12 cellular contexts compared by ENCODE assay signal in the genomic region with DNA sequence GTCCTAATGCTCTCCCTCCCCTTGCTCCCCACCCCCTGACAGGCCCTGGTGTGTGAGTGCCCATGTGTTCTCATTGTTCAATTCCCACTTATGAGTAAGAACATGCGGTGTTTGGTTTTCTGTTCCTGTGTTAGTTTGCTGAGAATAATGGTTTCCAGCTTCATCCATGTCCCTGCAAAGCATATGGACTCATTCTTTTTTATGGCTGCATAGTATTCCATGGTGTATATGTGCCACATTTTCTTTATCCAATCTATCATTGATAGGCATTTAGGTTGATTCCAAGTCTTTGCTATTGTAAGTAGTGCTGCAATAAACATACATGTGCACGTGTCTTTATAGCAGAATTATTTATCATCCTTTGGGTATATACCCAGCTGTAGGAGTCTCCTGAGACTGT. TPM values are rescaled to one million over a fixed set of nuclear protein-coding genes. Genes with fewer than 3 reads are reported as not detected.
"Had no signal": no experiment of that assay in that cellular context is flagged by ENCODE, and none has a peak within 500 bp of the region (broad histone marks: within the 10 kb centered on the region; RNA-seq: fewer than 3 reads in every experiment).

No MANE protein-coding gene starts in this region.

RNA-seq across cellular contexts. Expression of a gene that starts 42.5 kb away (rescaled TPM):
- total RNA-seq: activated B cell treated with CpG ODN at 0.5 μM for 24 hours; activated CD4-positive, alpha-beta memory T cell treated with anti-CD3 and anti-CD28 coated beads for 36 hours; activated CD4-positive, alpha-beta memory T cell treated with anti-CD3 and anti-CD28 coated beads, Interleukin-2, amount 10 ng/mL, durations not matched to agents 7 days and 5 days; activated CD4-positive, alpha-beta T cell treated with anti-CD3 and anti-CD28 coated beads for 36 hours; activated CD4-positive, alpha-beta T cell treated with anti-CD3 and anti-CD28 coated beads, Interleukin-2, amount 10 ng/mL, durations not matched to agents 24 days and 14 days; activated CD4-positive, alpha-beta T cell treated with anti-CD3 and anti-CD28 coated beads, Interleukin-2, amount 10 ng/mL, durations not matched to agents 7 days and 5 days; activated CD8-positive, alpha-beta memory T cell treated with anti-CD3 and anti-CD28 coated beads for 36 hours; activated CD8-positive, alpha-beta memory T cell treated with anti-CD3 and anti-CD28 coated beads, Interleukin-2, amount 10 ng/mL, durations not matched to agents 7 days and 5 days; activated CD8-positive, alpha-beta T cell treated with anti-CD3 and anti-CD28 coated beads for 36 hours; activated CD8-positive, alpha-beta T cell treated with anti-CD3 and anti-CD28 coated beads, Interleukin-2, amount 10 ng/mL, durations not matched to agents 7 days and 5 days; T-helper 1 cell treated with Interleukin-12 subunit alpha and Interleukin-12 subunit beta and Interleukin-4 antibody, amounts not matched to agents 30 ng/mL and 1 ng/mL, for 36 hours; T-helper 2 cell treated with Interferon-gamma antibody and Interleukin-4, amounts not matched to agents 100 ng/mL and 5 ng/mL, for 36 hours had no signal
